Comparison of ENCODE assay signal across 8 cellular contexts in genomic region chr1:230979389-230979716, GRCh38. TPM values are rescaled to one million over a fixed set of nuclear protein-coding genes. Genes with fewer than 3 reads are reported as not detected.
DNase-seq lines count a peak whose midpoint lies in the region; ATAC-seq and TF ChIP-seq lines count a peak whose summit lies in the region.

No MANE protein-coding gene starts in this region.

- peak overlapping the region; percentile 86 to 94 for H3K27ac Mint-ChIP-seq in T-cell

- POLR2A ChIA-PET in T-cell (lab: Charles Lee): no interaction called here

- H3K36me3 ChIP-seq in gastrocnemius medialis: no peaks in the 10 kb centered on the region

- ATAC-seq in T-cell (replicated peaks in 1 of 4) (no peak), gastrocnemius medialis (no peak), GM18502 (IDR thresholded peaks at IDR 0.05; ENCODE audit: poor library complexity, unreplicated experiment) (no peak), GM18870 (IDR thresholded peaks at IDR 0.05; ENCODE audit: unreplicated experiment) (no peak)

- DNase-seq in T-cell: no peak
- no peak for DNase-seq in foreskin fibroblast
- DNase-seq in gastrocnemius medialis: no peak
- no peak for DNase-seq in MV-4-11 (lab: John Stamatoyannopoulos, UW)
- no peak for DNase-seq in NCI-H82 treated with DMSO at 0.1 percent for 48 hours (lab: John Stamatoyannopoulos, UW; ENCODE audit: unreplicated experiment)

- intact Hi-C loops in gastrocnemius medialis (cut with DNase I; ENCODE audit: low total_unique reads): loop anchor here (2.0 to 5.0 kb wide), 4 partner anchors 113 to 337 kb away; partner anchors contain the start of gene COG2

- H3K27ac ChIP-seq in gastrocnemius medialis: peak overlapping the region; percentile 71 to 82 (median 78)

- H3K4me3 ChIP-seq in GM12875 (ENCODE audit: low read depth, low read length) (peak overlapping the region; percentile 71), foreskin fibroblast (ENCODE audit: low read depth in 1 of 2, low read length in 2 of 2) (peak overlapping the region; percentile 88 to 94), gastrocnemius medialis (peak overlapping the region; percentile 84 to 96 (median 88))

- no peak for TF ChIP-seq POLR2A in gastrocnemius medialis (IDR thresholded peaks at IDR 0.05)

- peaks cover 9% of the 10 kb centered on the region for H3K36me3 Mint-ChIP-seq in T-cell

- peaks cover 17 to 24% of the 10 kb centered on the region in 2 donors for H3K4me1 ChIP-seq in gastrocnemius medialis

- H3K27me3 ChIP-seq in gastrocnemius medialis: no peaks in the 10 kb centered on the region

- no peak for TF ChIP-seq CTCF in GM12875 (IDR thresholded peaks at IDR 0.05; ENCODE audit: borderline replicate concordance, insufficient read depth, low read depth, low read length)
- TF ChIP-seq CTCF in foreskin fibroblast (IDR thresholded peaks at IDR 0.05; ENCODE audit: low read depth, low read length): no peak
- no peak for TF ChIP-seq CTCF in gastrocnemius medialis (IDR thresholded peaks at IDR 0.05 in 4 of 5, conservative IDR thresholded peaks at IDR 0.05 in 1 of 5)

- peak overlapping the region in 2 of 3 donors; percentile 91 to 97 for H3K4me3 Mint-ChIP-seq in T-cell

- no peaks in the 10 kb centered on the region for H3K9me3 ChIP-seq in gastrocnemius medialis

- peaks cover 34 to 38% (median 35%) of the 10 kb centered on the region in 3 donors for H3K4me1 Mint-ChIP-seq in T-cell

- no peaks in the 10 kb centered on the region for H3K9me3 Mint-ChIP-seq in T-cell

- in situ Hi-C loops in gastrocnemius medialis (cut with MboI; ENCODE audit: low sequenced_read_pairs in 4 of 4): loop anchor here in 2 of 4 donors (25.0 kb wide), 2 partner anchors 233 to 633 kb away; no protein-coding TSS in a partner anchor

- CTCF ChIA-PET in T-cell (lab: Charles Lee): interaction anchor here in 1 of 2 donors (0.8 to 1.2 kb wide), 5 partner anchors 27 to 336 kb away, joined by 3 to 4 read pairs (median 3); no protein-coding TSS in a partner anchor

- H3K27me3 Mint-ChIP-seq in T-cell: no peaks in the 10 kb centered on the region

RNA-seq across cellular contexts. Expression of gene ARV1, which starts 0.5 kb away (rescaled TPM):
- total RNA-seq in T-cell: 10 to 100 TPM in 3 of 5 donors, 1 to 10 TPM in 2; 6.7 to 13.2 (median 10.0) TPM
- total RNA-seq in gastrocnemius medialis: 10 to 100 TPM in 2 of 4 donors, 1 to 10 TPM in 2; 7.9 to 21.3 (median 10.5) TPM

RNA-seq across cellular contexts. Expression of gene TTC13, which starts 0.7 kb away (rescaled TPM):
- total RNA-seq in T-cell (10 to 100 TPM; 39.7 to 44.9 (median 42.2) TPM), gastrocnemius medialis (10 to 100 TPM; 16.0 to 36.0 (median 22.7) TPM)
